Comparison of ENCODE assay signal across 1 cellular context in genomic region chr1:1357871-1358432, GRCh38.
TF ChIP-seq lines count a peak whose summit lies in the region.

No MANE protein-coding gene starts in this region.

TF ChIP-seq in HepG2, 621 proteins besides CTCF, POLR2A, EP300 and RAD21 (continued from another document and continues in another):
- TF ChIP-seq NFKB2 (CRISPR knock-in tag; IDR thresholded peaks at IDR 0.05; ENCODE audit: borderline replicate concordance) (peak; percentile 37; the same call in 1 of the 2 replicates), SIX4 (CRISPR knock-in tag; IDR thresholded peaks at IDR 0.05) (no peak), ZNF124 (CRISPR knock-in tag; IDR thresholded peaks at IDR 0.05) (no peak), PHF21A (CRISPR knock-in tag; IDR thresholded peaks at IDR 0.05) (no peak), ATF3 (CRISPR knock-in tag; IDR thresholded peaks at IDR 0.05) (no peak), ZNF468 (CRISPR knock-in tag; IDR thresholded peaks at IDR 0.05) (no peak), AHDC1 (CRISPR knock-in tag; IDR thresholded peaks at IDR 0.05; ENCODE audit: borderline replicate concordance) (no peak), GMEB2 (CRISPR knock-in tag; IDR thresholded peaks at IDR 0.05; ENCODE audit: low read depth) (no peak), ZNF549 (CRISPR knock-in tag; IDR thresholded peaks at IDR 0.05) (no peak), ARID3A (IDR thresholded peaks at IDR 0.05; ENCODE audit: low read depth, low read length) (no peak), THRA (CRISPR knock-in tag; IDR thresholded peaks at IDR 0.05; ENCODE audit: borderline replicate concordance) (no peak), MEIS2 (CRISPR knock-in tag; IDR thresholded peaks at IDR 0.05) (peak; percentile 30; the same call in 1 of the 2 replicates), SP1 (IDR thresholded peaks at IDR 0.05) (no peak), SP1 (CRISPR knock-in tag; IDR thresholded peaks at IDR 0.05) (no peak), MATR3 (CRISPR knock-in tag; IDR thresholded peaks at IDR 0.05) (no peak), ZKSCAN1 (IDR thresholded peaks at IDR 0.05; ENCODE audit: low read length) (no peak), ATF2 (CRISPR knock-in tag; IDR thresholded peaks at IDR 0.05) (peak; percentile 7; the same call in 1 of the 2 replicates), HOXA5 (CRISPR knock-in tag; IDR thresholded peaks at IDR 0.05) (no peak), ZZZ3 (CRISPR knock-in tag; IDR thresholded peaks at IDR 0.05; ENCODE audit: borderline replicate concordance) (no peak), ZNF256 (CRISPR knock-in tag; conservative IDR thresholded peaks at IDR 0.05) (no peak), ZNF17 (CRISPR knock-in tag; IDR thresholded peaks at IDR 0.05) (no peak), MIER2 (CRISPR knock-in tag; IDR thresholded peaks at IDR 0.05) (no peak), KLF9 (CRISPR knock-in tag; IDR thresholded peaks at IDR 0.05; ENCODE audit: low read depth) (no peak), HDAC2 (CRISPR knock-in tag; IDR thresholded peaks at IDR 0.05) (no peak), ZFY (CRISPR knock-in tag; IDR thresholded peaks at IDR 0.05) (no peak), NCOA5 (CRISPR knock-in tag; IDR thresholded peaks at IDR 0.05) (no peak), PHB2 (IDR thresholded peaks at IDR 0.05; ENCODE audit: partially characterized antibody) (no peak), ZNF773 (CRISPR knock-in tag; IDR thresholded peaks at IDR 0.05; ENCODE audit: borderline replicate concordance) (no peak)
- TF ChIP-seq, protein P1, sequence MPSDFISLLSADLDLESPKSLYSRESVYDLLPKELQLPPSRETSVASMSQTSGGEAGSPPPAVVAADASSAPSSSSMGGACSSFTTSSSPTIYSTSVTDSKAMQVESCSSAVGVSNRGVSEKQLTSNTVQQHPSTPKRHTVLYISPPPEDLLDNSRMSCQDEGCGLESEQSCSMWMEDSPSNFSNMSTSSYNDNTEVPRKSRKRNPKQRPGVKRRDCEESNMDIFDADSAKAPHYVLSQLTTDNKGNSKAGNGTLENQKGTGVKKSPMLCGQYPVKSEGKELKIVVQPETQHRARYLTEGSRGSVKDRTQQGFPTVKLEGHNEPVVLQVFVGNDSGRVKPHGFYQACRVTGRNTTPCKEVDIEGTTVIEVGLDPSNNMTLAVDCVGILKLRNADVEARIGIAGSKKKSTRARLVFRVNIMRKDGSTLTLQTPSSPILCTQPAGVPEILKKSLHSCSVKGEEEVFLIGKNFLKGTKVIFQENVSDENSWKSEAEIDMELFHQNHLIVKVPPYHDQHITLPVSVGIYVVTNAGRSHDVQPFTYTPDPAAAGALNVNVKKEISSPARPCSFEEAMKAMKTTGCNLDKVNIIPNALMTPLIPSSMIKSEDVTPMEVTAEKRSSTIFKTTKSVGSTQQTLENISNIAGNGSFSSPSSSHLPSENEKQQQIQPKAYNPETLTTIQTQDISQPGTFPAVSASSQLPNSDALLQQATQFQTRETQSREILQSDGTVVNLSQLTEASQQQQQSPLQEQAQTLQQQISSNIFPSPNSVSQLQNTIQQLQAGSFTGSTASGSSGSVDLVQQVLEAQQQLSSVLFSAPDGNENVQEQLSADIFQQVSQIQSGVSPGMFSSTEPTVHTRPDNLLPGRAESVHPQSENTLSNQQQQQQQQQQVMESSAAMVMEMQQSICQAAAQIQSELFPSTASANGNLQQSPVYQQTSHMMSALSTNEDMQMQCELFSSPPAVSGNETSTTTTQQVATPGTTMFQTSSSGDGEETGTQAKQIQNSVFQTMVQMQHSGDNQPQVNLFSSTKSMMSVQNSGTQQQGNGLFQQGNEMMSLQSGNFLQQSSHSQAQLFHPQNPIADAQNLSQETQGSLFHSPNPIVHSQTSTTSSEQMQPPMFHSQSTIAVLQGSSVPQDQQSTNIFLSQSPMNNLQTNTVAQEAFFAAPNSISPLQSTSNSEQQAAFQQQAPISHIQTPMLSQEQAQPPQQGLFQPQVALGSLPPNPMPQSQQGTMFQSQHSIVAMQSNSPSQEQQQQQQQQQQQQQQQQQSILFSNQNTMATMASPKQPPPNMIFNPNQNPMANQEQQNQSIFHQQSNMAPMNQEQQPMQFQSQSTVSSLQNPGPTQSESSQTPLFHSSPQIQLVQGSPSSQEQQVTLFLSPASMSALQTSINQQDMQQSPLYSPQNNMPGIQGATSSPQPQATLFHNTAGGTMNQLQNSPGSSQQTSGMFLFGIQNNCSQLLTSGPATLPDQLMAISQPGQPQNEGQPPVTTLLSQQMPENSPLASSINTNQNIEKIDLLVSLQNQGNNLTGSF (CRISPR knock-in tag; IDR thresholded peaks at IDR 0.05), result no peak
- TF ChIP-seq, protein P2, sequence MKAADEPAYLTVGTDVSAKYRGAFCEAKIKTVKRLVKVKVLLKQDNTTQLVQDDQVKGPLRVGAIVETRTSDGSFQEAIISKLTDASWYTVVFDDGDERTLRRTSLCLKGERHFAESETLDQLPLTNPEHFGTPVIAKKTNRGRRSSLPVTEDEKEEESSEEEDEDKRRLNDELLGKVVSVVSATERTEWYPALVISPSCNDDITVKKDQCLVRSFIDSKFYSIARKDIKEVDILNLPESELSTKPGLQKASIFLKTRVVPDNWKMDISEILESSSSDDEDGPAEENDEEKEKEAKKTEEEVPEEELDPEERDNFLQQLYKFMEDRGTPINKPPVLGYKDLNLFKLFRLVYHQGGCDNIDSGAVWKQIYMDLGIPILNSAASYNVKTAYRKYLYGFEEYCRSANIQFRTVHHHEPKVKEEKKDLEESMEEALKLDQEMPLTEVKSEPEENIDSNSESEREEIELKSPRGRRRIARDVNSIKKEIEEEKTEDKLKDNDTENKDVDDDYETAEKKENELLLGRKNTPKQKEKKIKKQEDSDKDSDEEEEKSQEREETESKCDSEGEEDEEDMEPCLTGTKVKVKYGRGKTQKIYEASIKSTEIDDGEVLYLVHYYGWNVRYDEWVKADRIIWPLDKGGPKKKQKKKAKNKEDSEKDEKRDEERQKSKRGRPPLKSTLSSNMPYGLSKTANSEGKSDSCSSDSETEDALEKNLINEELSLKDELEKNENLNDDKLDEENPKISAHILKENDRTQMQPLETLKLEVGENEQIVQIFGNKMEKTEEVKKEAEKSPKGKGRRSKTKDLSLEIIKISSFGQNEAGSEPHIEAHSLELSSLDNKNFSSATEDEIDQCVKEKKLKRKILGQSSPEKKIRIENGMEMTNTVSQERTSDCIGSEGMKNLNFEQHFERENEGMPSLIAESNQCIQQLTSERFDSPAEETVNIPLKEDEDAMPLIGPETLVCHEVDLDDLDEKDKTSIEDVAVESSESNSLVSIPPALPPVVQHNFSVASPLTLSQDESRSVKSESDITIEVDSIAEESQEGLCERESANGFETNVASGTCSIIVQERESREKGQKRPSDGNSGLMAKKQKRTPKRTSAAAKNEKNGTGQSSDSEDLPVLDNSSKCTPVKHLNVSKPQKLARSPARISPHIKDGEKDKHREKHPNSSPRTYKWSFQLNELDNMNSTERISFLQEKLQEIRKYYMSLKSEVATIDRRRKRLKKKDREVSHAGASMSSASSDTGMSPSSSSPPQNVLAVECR (CRISPR knock-in tag; IDR thresholded peaks at IDR 0.05; ENCODE audit: borderline replicate concordance), result no peak
